8 cellular contexts compared by ENCODE assay signal in genomic region chr10:73771722-73772279, GRCh38. TPM values are rescaled to one million over a fixed set of nuclear protein-coding genes. Genes with fewer than 3 reads are reported as not detected.
A peak's percentile ranks its signal among the peaks of the same experiment; 100 is the strongest.
DNase-seq lines count a peak whose midpoint lies in the region; ATAC-seq lines count a peak whose summit lies in the region.

No MANE protein-coding gene starts in this region.

- H3K9me3 ChIP-seq in NT2/D1 (ENCODE audit: insufficient read depth, low read length): no peaks in the 10 kb centered on the region

- H3K4me3 ChIP-seq in NT2/D1 (ENCODE audit: insufficient read length, low read depth): peak overlapping the region; percentile 70

- no peaks in the 10 kb centered on the region for H3K27me3 ChIP-seq in NT2/D1 (ENCODE audit: insufficient read depth, insufficient read length)

- intact Hi-C loops in left ventricle myocardium superior (cut with micrococcal nuclease): no loop called here

- H3K36me3 ChIP-seq in NT2/D1 (ENCODE audit: insufficient read depth, insufficient read length, low read length): peaks cover 68% of the 10 kb centered on the region

- ATAC-seq in HG02938 (IDR thresholded peaks at IDR 0.05; ENCODE audit: unreplicated experiment): peak; percentile 33
- peak; percentile 48 for ATAC-seq in activated naive CD8-positive, alpha-beta T cell treated with anti-CD3 and anti-CD28 coated beads, Interleukin-2, amount 50 U/mL, for 24 hours
- ATAC-seq in left ventricle myocardium superior: peak; percentile 7

- H3K9me3 Mint-ChIP-seq in activated naive CD8-positive, alpha-beta T cell treated with anti-CD3 and anti-CD28 coated beads, Interleukin-2, amount 50 U/mL, for 24 hours: no peaks in the 10 kb centered on the region

- DNase-seq in activated CD8-positive, alpha-beta memory T cell treated with anti-CD3 and anti-CD28 coated beads for 1 hour (ENCODE audit: extremely low read depth in 1 of 2, low read depth in 1 of 2): peak; percentile 38 to 70
- DNase-seq in activated CD8-positive, alpha-beta memory T cell treated with anti-CD3 and anti-CD28 coated beads for 24 hours: no peak
- DNase-seq in NT2/D1 (ENCODE audit: low read depth, low spot score): peak; percentile 32
- DNase-seq in activated naive CD8-positive, alpha-beta T cell treated with anti-CD3 and anti-CD28 coated beads, Interleukin-2, amount 50 U/mL, for 24 hours: peak; percentile 84
- DNase-seq in left ventricle myocardium superior: peak; percentile 96
- DNase-seq in renal cortical epithelial cell (ENCODE audit: low read depth): peak; percentile 44
- DNase-seq in SK-N-DZ (ENCODE audit: low spot score): no peak

- peak overlapping the region; percentile 96 for H3K27ac Mint-ChIP-seq in activated naive CD8-positive, alpha-beta T cell treated with anti-CD3 and anti-CD28 coated beads, Interleukin-2, amount 50 U/mL, for 24 hours

- H3K36me3 Mint-ChIP-seq in activated naive CD8-positive, alpha-beta T cell treated with anti-CD3 and anti-CD28 coated beads, Interleukin-2, amount 50 U/mL, for 24 hours (ENCODE audit: low read depth): peaks cover 62% of the 10 kb centered on the region

- H3K4me1 ChIP-seq in NT2/D1 (ENCODE audit: insufficient read depth, insufficient read length): peaks cover 6% of the 10 kb centered on the region

- peak overlapping the region; percentile 96 for H3K4me3 Mint-ChIP-seq in activated naive CD8-positive, alpha-beta T cell treated with anti-CD3 and anti-CD28 coated beads, Interleukin-2, amount 50 U/mL, for 24 hours

- peak overlapping the region; percentile 93 for H3K9ac ChIP-seq in NT2/D1 (ENCODE audit: insufficient read length, low read depth)

- peaks cover 38% of the 10 kb centered on the region for H3K4me1 Mint-ChIP-seq in activated naive CD8-positive, alpha-beta T cell treated with anti-CD3 and anti-CD28 coated beads, Interleukin-2, amount 50 U/mL, for 24 hours

- no peaks in the 10 kb centered on the region for H3K27me3 Mint-ChIP-seq in activated naive CD8-positive, alpha-beta T cell treated with anti-CD3 and anti-CD28 coated beads, Interleukin-2, amount 50 U/mL, for 24 hours

RNA-seq across cellular contexts. Expression of gene CHCHD1, which starts 10.0 kb away (rescaled TPM):
- 29.2 TPM for total RNA-seq in left ventricle myocardium superior
- 13.1 and 21.4 TPM in 2 replicates for total RNA-seq in renal cortical epithelial cell
- polyA plus RNA-seq in SK-N-DZ (2014; cell fraction: cytosol; rRNA removed): 84.2 and 89.9 TPM in 2 replicates
- polyA plus RNA-seq in SK-N-DZ (2014; cell fraction: nucleus; rRNA removed): 63.6 and 77.6 TPM in 2 replicates

RNA-seq across cellular contexts. Expression of gene ZSWIM8, which starts 13.6 kb away (rescaled TPM):
- total RNA-seq in left ventricle myocardium superior (53.9 TPM), renal cortical epithelial cell (37.5 and 66.9 TPM in 2 replicates)
- 21.0 and 28.0 TPM in 2 replicates for polyA plus RNA-seq in SK-N-DZ (2014; cell fraction: cytosol; rRNA removed)
- polyA plus RNA-seq in SK-N-DZ (2014; cell fraction: nucleus; rRNA removed): 96.2 and 138 TPM in 2 replicates

RNA-seq across cellular contexts. Expression of gene SEC24C, which starts 27.6 kb away (rescaled TPM):
- total RNA-seq in left ventricle myocardium superior (50.5 TPM), renal cortical epithelial cell (55.6 and 84.6 TPM in 2 replicates)
- polyA plus RNA-seq in SK-N-DZ (2014; cell fraction: cytosol; rRNA removed): 42.0 and 45.4 TPM in 2 replicates
- polyA plus RNA-seq in SK-N-DZ (2014; cell fraction: nucleus; rRNA removed): 60.6 and 84.9 TPM in 2 replicates

RNA-seq across cellular contexts. Expression of gene NDST2, which starts 39.6 kb away (rescaled TPM):
- total RNA-seq in left ventricle myocardium superior (11.7 TPM), renal cortical epithelial cell (4.5 and 14.1 TPM in 2 replicates)
- polyA plus RNA-seq in SK-N-DZ (2014; cell fraction: cytosol; rRNA removed): 21.1 and 22.4 TPM in 2 replicates
- polyA plus RNA-seq in SK-N-DZ (2014; cell fraction: nucleus; rRNA removed): 34.4 and 36.5 TPM in 2 replicates

Comparison
In these comparisons a context has a peak if more than half of its experiments do, and no peak if none do; other contexts are left out.
1. DNase-seq: peak in activated CD8-positive, alpha-beta memory T cell treated with anti-CD3 and anti-CD28 coated beads for 1 hour (2 of 2), NT2/D1 (single experiment), activated naive CD8-positive, alpha-beta T cell treated with anti-CD3 and anti-CD28 coated beads, Interleukin-2, amount 50 U/mL, for 24 hours (single experiment), left ventricle myocardium superior (single experiment) and renal cortical epithelial cell (single experiment); none in activated CD8-positive, alpha-beta memory T cell treated with anti-CD3 and anti-CD28 coated beads for 24 hours (single experiment) and SK-N-DZ (single experiment).
2. Peak in every context shown above with its lines, with median percentiles within 50 percentile points of each other: ATAC-seq.